Comparison of ENCODE assay signal across 9 cellular contexts in genomic region chr19:2056810-2057192, GRCh38. TPM values are rescaled to one million over a fixed set of nuclear protein-coding genes. Genes with fewer than 3 reads are reported as not detected.
A peak's percentile ranks its signal among the peaks of the same experiment; 100 is the strongest.
DNase-seq lines count a peak whose midpoint lies in the region; ATAC-seq and TF ChIP-seq lines count a peak whose summit lies in the region.
"Had no signal": no experiment of that assay in that cellular context is flagged by ENCODE, and none has a peak within 500 bp of the region (broad histone marks: within the 10 kb centered on the region; RNA-seq: fewer than 3 reads in every experiment).

No MANE protein-coding gene starts in this region.

- peaks cover 1% of the 10 kb centered on the region for H3K36me3 Mint-ChIP-seq in activated naive CD4-positive, alpha-beta T cell treated with anti-CD3 and anti-CD28 coated beads, Interleukin-2, amount 10 ng/mL, durations not matched to agents 7 days and 5 days

- 46 to 78% (median 49%) methylated on average over 2 to 5 of the region's 5 CpGs for WGBS in adrenal gland, 4 donors
- WGBS in tibial nerve, 2 donors: 27 to 28% methylated on average over 4 to 5 of the region's 5 CpGs

- H3K27ac Mint-ChIP-seq in activated naive CD4-positive, alpha-beta T cell treated with anti-CD3 and anti-CD28 coated beads, Interleukin-2, amount 10 ng/mL, durations not matched to agents 7 days and 5 days: peak overlapping the region; percentile 72

- no peak for TF ChIP-seq POLR2A in adrenal gland (IDR thresholded peaks at IDR 0.05)
- no peak for TF ChIP-seq POLR2A in tibial nerve (IDR thresholded peaks at IDR 0.05)

- H3K4me1 ChIP-seq in adrenal gland (replicated peaks in 1 of 2): peaks cover 35 to 44% of the 10 kb centered on the region in 2 donors
- H3K4me1 ChIP-seq in muscle layer of colon (ENCODE audit: insufficient read depth, low read length): peaks cover 38% of the 10 kb centered on the region
- peaks cover 10 to 81% (median 66%) of the 10 kb centered on the region in 4 donors for H3K4me1 ChIP-seq in tibial nerve

- ATAC-seq in left lobe of liver (no peak), HG03565 (IDR thresholded peaks at IDR 0.05; ENCODE audit: unreplicated experiment) (no peak)

- intact Hi-C loops in adrenal gland (cut with DNase I): no loop called here

- H3K4me3 ChIP-seq in adrenal gland: no peak overlapping the region
- H3K4me3 ChIP-seq in muscle layer of colon (ENCODE audit: low read depth in 1 of 2, low read length in 2 of 2): no peak overlapping the region
- H3K4me3 ChIP-seq in tibial nerve: no peak overlapping the region

- no peak for TF ChIP-seq EP300 in tibial nerve (IDR thresholded peaks at IDR 0.05)

- TF ChIP-seq CTCF in adrenal gland (IDR thresholded peaks at IDR 0.05): no peak
- no peak for TF ChIP-seq CTCF in tibial nerve (IDR thresholded peaks at IDR 0.05)

- H3K9me3 ChIP-seq in adrenal gland (replicated peaks in 1 of 3) (no peaks in the 10 kb centered on the region), muscle layer of colon (ENCODE audit: low read length) (no peaks in the 10 kb centered on the region), tibial nerve (no peaks in the 10 kb centered on the region)

- CTCF ChIA-PET in activated naive CD4-positive, alpha-beta T cell treated with anti-CD3 and anti-CD28 coated beads, Interleukin-2, amount 10 ng/mL, durations not matched to agents 7 days and 5 days (lab: Charles Lee): no interaction called here

- no peak overlapping the region for H3K9ac ChIP-seq in muscle layer of colon (ENCODE audit: low read length)

- DNase-seq in activated naive CD4-positive, alpha-beta T cell treated with anti-CD3 and anti-CD28 coated beads, Interleukin-2, amount 10 ng/mL, durations not matched to agents 7 days and 5 days: peak; percentile 46
- no peak for DNase-seq in activated naive CD4-positive, alpha-beta T cell (lab: John Stamatoyannopoulos, UW)
- DNase-seq in adrenal gland: no peak
- no peak for DNase-seq in tibial nerve (ENCODE audit: low spot score in 2 of 2)
- DNase-seq in left lobe of liver (ENCODE audit: low spot score): no peak
- DNase-seq in mesenteric fat pad (ENCODE audit: low spot score): no peak
- DNase-seq: NCI-H446 treated with DMSO at 0.1 percent for 48 hours had no signal

- H3K27ac ChIP-seq in adrenal gland (peak overlapping the region in 3 of 5 donors; percentile 40 to 100 (median 94)), muscle layer of colon (ENCODE audit: low read depth, low read length) (peak overlapping the region; percentile 41), tibial nerve (peak overlapping the region; percentile 88 to 100 (median 99))

- H3K4me1 Mint-ChIP-seq in activated naive CD4-positive, alpha-beta T cell treated with anti-CD3 and anti-CD28 coated beads, Interleukin-2, amount 10 ng/mL, durations not matched to agents 7 days and 5 days: peaks cover 78% of the 10 kb centered on the region

- H3K9me3 Mint-ChIP-seq in activated naive CD4-positive, alpha-beta T cell treated with anti-CD3 and anti-CD28 coated beads, Interleukin-2, amount 10 ng/mL, durations not matched to agents 7 days and 5 days: no peaks in the 10 kb centered on the region

- no peaks in the 10 kb centered on the region for H3K27me3 ChIP-seq in adrenal gland
- no peaks in the 10 kb centered on the region for H3K27me3 ChIP-seq in muscle layer of colon (ENCODE audit: control insufficient read depth in 1 of 2, insufficient read depth in 2 of 2, low read length in 2 of 2)
- no peaks in the 10 kb centered on the region for H3K27me3 ChIP-seq in tibial nerve

- H3K36me3 ChIP-seq in adrenal gland (replicated peaks in 1 of 2): no peaks in the 10 kb centered on the region
- H3K36me3 ChIP-seq in muscle layer of colon (ENCODE audit: insufficient read depth, low read length): no peaks in the 10 kb centered on the region
- H3K36me3 ChIP-seq in tibial nerve: no peaks in the 10 kb centered on the region

- H3K4me3 Mint-ChIP-seq in activated naive CD4-positive, alpha-beta T cell treated with anti-CD3 and anti-CD28 coated beads, Interleukin-2, amount 10 ng/mL, durations not matched to agents 7 days and 5 days: peak overlapping the region; percentile 50

- no peaks in the 10 kb centered on the region for H3K27me3 Mint-ChIP-seq in activated naive CD4-positive, alpha-beta T cell treated with anti-CD3 and anti-CD28 coated beads, Interleukin-2, amount 10 ng/mL, durations not matched to agents 7 days and 5 days

RNA-seq across cellular contexts. Expression of gene MKNK2, which starts 5.8 kb away (rescaled TPM):
- total RNA-seq in adrenal gland (100 to 1,000 TPM; 106 to 440 (median 171) TPM), tibial nerve (100 to 1,000 TPM; 126 to 265 (median 152) TPM), left lobe of liver (149 TPM), mesenteric fat pad (240 TPM)
- polyA plus RNA-seq in adrenal gland: 100 to 1,000 TPM in 2 of 3 donors, 10 to 100 TPM in 1; 30.4 to 238 (median 140) TPM

RNA-seq across cellular contexts. Expression of gene MOB3A, which starts 39.3 kb away (rescaled TPM):
- total RNA-seq in adrenal gland (10 to 100 TPM; 25.5 to 54.0 (median 45.2) TPM), tibial nerve (10 to 100 TPM; 31.7 to 70.8 (median 35.2) TPM), left lobe of liver (11.2 TPM), mesenteric fat pad (79.4 TPM)
- polyA plus RNA-seq in adrenal gland: 10 to 100 TPM; 13.6 to 22.4 (median 16.0) TPM

RNA-seq across cellular contexts. Expression of gene IZUMO4, which starts 39.9 kb away (rescaled TPM):
- total RNA-seq in adrenal gland (1 to 10 TPM in 6 of 8 donors, under 1 TPM in 2; 0.69 to 8.7 (median 2.1) TPM), tibial nerve (10 to 100 TPM; 28.6 to 46.3 (median 33.2) TPM), left lobe of liver (5.2 TPM), mesenteric fat pad (2.4 TPM)
- polyA plus RNA-seq in adrenal gland: 10 to 100 TPM in 2 of 3 donors, 1 to 10 TPM in 1; 2.6 to 24.6 (median 17.4) TPM

RNA-seq across cellular contexts. Expression of gene BTBD2, which starts 41.3 kb away (rescaled TPM):
- total RNA-seq in adrenal gland (100 to 1,000 TPM in 1 of 8 donors, 10 to 100 TPM in 7; 55.0 to 122 (median 82.4) TPM), tibial nerve (10 to 100 TPM; 54.0 to 94.5 (median 73.5) TPM), left lobe of liver (25.9 TPM), mesenteric fat pad (61.4 TPM)
- polyA plus RNA-seq in adrenal gland: 10 to 100 TPM; 11.8 to 87.5 (median 57.7) TPM

Comparison
In these comparisons a context has a peak if more than half of its experiments do, and no peak if none do; other contexts are left out.
1. H3K27ac ChIP-seq: peak in every context shown above with its lines; median percentile 99 in tibial nerve; 94 in adrenal gland; 41 in muscle layer of colon.